ENCODE assay signal across 9 cellular contexts in genomic region chr7:154054664-154055063, GRCh38. TPM values are rescaled to one million over a fixed set of nuclear protein-coding genes. Genes with fewer than 3 reads are reported as not detected.
"Had no signal": no experiment of that assay in that cellular context is flagged by ENCODE, and none has a peak within 500 bp of the region (broad histone marks: within the 10 kb centered on the region; RNA-seq: fewer than 3 reads in every experiment).

No MANE protein-coding gene starts in this region.

RNA-seq across cellular contexts. Expression of gene DPP6, which starts 2.5 kb away (rescaled TPM):
- total RNA-seq: activated B cell treated with CpG ODN at 0.5 μM for 24 hours; activated CD8-positive, alpha-beta T cell treated with anti-CD3 and anti-CD28 coated beads for 36 hours; activated T-cell treated with anti-CD3 and anti-CD28 coated beads, Interleukin-2, amount 50 U/mL, for 4 hours; activated T-helper 17 cell treated with anti-CD3 and anti-CD28 coated beads, Interleukin-2, amount 50 U/mL, for 72 hours; dermis microvascular lymphatic vessel endothelial cell; endothelial cell of umbilical vein; fibroblast of lung; T-cell; T-helper 2 cell treated with Interferon-gamma antibody and Interleukin-4, amounts not matched to agents 100 ng/mL and 5 ng/mL, for 36 hours had no signal
- polyA plus RNA-seq: endothelial cell of umbilical vein, fibroblast of lung had no signal
